23 cellular contexts compared by ENCODE assay signal in genomic region chr3:126894516-126894915, GRCh38.
"Had no signal": no experiment of that assay in that cellular context is flagged by ENCODE, and none has a peak within 500 bp of the region (broad histone marks: within the 10 kb centered on the region; RNA-seq: fewer than 3 reads in every experiment).

No MANE protein-coding gene starts in this region.

- H3K4me3 Mint-ChIP-seq: memory B cell; nephron; neural progenitor cell; stimulated activated effector memory CD8-positive, alpha-beta T cell treated with anti-CD3 and anti-CD28 coated beads, Interleukin-12 subunit alpha, Interleukin-12 subunit beta, amount 100 ng/mL, for 72 hours had no signal

- H3K27ac Mint-ChIP-seq: memory B cell; nephron; neural progenitor cell; stimulated activated effector memory CD8-positive, alpha-beta T cell treated with anti-CD3 and anti-CD28 coated beads, Interleukin-12 subunit alpha, Interleukin-12 subunit beta, amount 100 ng/mL, for 72 hours had no signal

- FAIRE-seq: colon, kidney had no signal

- H3K36me3 Mint-ChIP-seq: neural progenitor cell had no signal

- H2AFZ ChIP-seq: hepatocyte, neural progenitor cell had no signal

- DNase-seq: effector CD4-positive, alpha-beta T cell; gastrocnemius medialis; heart left ventricle; kidney; naive B cell; nucleus accumbens; ovary; posterior cingulate gyrus; stimulated activated CD4-positive, alpha-beta T cell treated with anti-CD3 and anti-CD28 coated beads, Interleukin-2, amount 100 ng/mL, for 24 hours; stimulated activated CD4-positive, alpha-beta T cell treated with anti-CD3 and anti-CD28 coated beads, Interleukin-4, amount 100 ng/mL, for 24 hours; stimulated activated naive CD4-positive, alpha-beta T cell treated with Interleukin-2 at 50 U/mL for 16 hours; stomach; thyroid gland; trophoblast cell had no signal

- H3K9me3 Mint-ChIP-seq: memory B cell; naive B cell; nephron; neural progenitor cell; stimulated activated effector memory CD8-positive, alpha-beta T cell treated with anti-CD3 and anti-CD28 coated beads, Interleukin-12 subunit alpha, Interleukin-12 subunit beta, amount 100 ng/mL, for 72 hours had no signal

- H3K36me3 ChIP-seq: gastrocnemius medialis, heart left ventricle, neural progenitor cell, ovary, stomach, thyroid gland had no signal

- H3K9me3 ChIP-seq: gastrocnemius medialis, heart left ventricle, ovary, stomach, thyroid gland had no signal

- H3K4me2 ChIP-seq: hepatocyte, neural progenitor cell had no signal

- H3K27me3 ChIP-seq: dorsolateral prefrontal cortex, gastrocnemius medialis, hepatocyte, neural progenitor cell, ovary, stomach, thyroid gland had no signal

- H3K4me1 ChIP-seq: neural progenitor cell had no signal

- H3K9ac ChIP-seq: neural progenitor cell had no signal

- H3K4me1 Mint-ChIP-seq: memory B cell, naive B cell had no signal

- H3K4me3 ChIP-seq: dorsolateral prefrontal cortex, gastrocnemius medialis, heart left ventricle, hepatocyte, lung, neural progenitor cell, ovary, stomach, thyroid gland had no signal

- ATAC-seq: gastrocnemius medialis; left lobe of liver; stimulated activated effector memory CD8-positive, alpha-beta T cell treated with anti-CD3 and anti-CD28 coated beads, Interleukin-12 subunit alpha, Interleukin-12 subunit beta, amount 100 ng/mL, for 72 hours had no signal

- H3K27ac ChIP-seq: heart left ventricle, hepatocyte, neural progenitor cell, stomach, thyroid gland had no signal

- H3K79me2 ChIP-seq: hepatocyte had no signal
